19 cellular contexts compared by ENCODE assay signal in genomic region chr2:160309585-160309984, GRCh38.
A peak's percentile ranks its signal among the peaks of the same experiment; 100 is the strongest.
DNase-seq lines count a peak whose midpoint lies in the region; ATAC-seq, FAIRE-seq and TF ChIP-seq lines count a peak whose summit lies in the region.
"Had no signal": no experiment of that assay in that cellular context is flagged by ENCODE, and none has a peak within 500 bp of the region (broad histone marks: within the 10 kb centered on the region; RNA-seq: fewer than 3 reads in every experiment).

No MANE protein-coding gene starts in this region.

- H3K27me3 ChIP-seq in bronchial epithelial cell (ENCODE audit: control insufficient read depth, insufficient read depth, low read length) = no peaks in the 10 kb centered on the region

- no peak for ATAC-seq in GM18873 (IDR thresholded peaks at IDR 0.05; ENCODE audit: low FRiP score, unreplicated experiment)
- ATAC-seq in stimulated activated naive CD8-positive, alpha-beta T cell treated with anti-CD3 and anti-CD28 coated beads, Interleukin-15, Interleukin-2, amounts not matched to agents 100 U/mL and 50 U/mL, for 24 hours = no peak
- ATAC-seq: esophagus mucosa; K562; stimulated activated memory B cell treated with anti-CD40 and anti-IgM and Interleukin-4, amounts not matched to agents 10 μg/mL and 1 μg/mL and 100 μg/mL, for 72 hours had no signal

- TF ChIP-seq CTCF in bronchial epithelial cell (IDR thresholded peaks at IDR 0.05; ENCODE audit: insufficient read depth, low read length, severe bottlenecking) = no peak

- FAIRE-seq in bronchial epithelial cell (lab: Jason Lieb, UNC) = no peak
- FAIRE-seq: GM12892, GM19239, K562, TTC549 had no signal

- H3K4me3 ChIP-seq in bronchial epithelial cell (ENCODE audit: low read depth, low read length) = no peak overlapping the region
- no peak overlapping the region for H3K4me3 ChIP-seq in mesodermal cell (ENCODE audit: extremely low read depth, insufficient read depth, low read length, poor library complexity, severe bottlenecking)
- H3K4me3 ChIP-seq: K562 had no signal

- H3K27ac ChIP-seq in mesodermal cell (ENCODE audit: low read depth, low read length, severe bottlenecking) = peak overlapping the region; percentile 63

- peak; percentile 29 for DNase-seq in AG08395 (ENCODE audit: low spot score)
- peak; percentile 66 for DNase-seq in HCEC 1CT
- DNase-seq in bronchial epithelial cell (ENCODE audit: low read depth) = peak; percentile 55
- no peak for DNase-seq in NCI-H2081 (lab: John Stamatoyannopoulos, UW)
- no peak for DNase-seq in NCI-H524 treated with DMSO at 0.1 percent for 48 hours (lab: John Stamatoyannopoulos, UW)
- no peak for DNase-seq in stimulated activated naive CD8-positive, alpha-beta T cell treated with anti-CD3 and anti-CD28 coated beads, Interleukin-15, Interleukin-2, amounts not matched to agents 100 U/mL and 50 U/mL, for 24 hours
- DNase-seq: activated naive CD4-positive, alpha-beta T cell treated with anti-CD3 and anti-CD28 coated beads for 36 hours; caudate nucleus; NCI-H1694; NCI-H69; stimulated activated CD4-positive, alpha-beta T cell treated with anti-CD3 and anti-CD28 coated beads, Interleukin-4, amount 100 ng/mL, for 1 hour had no signal

- H3K9me3 ChIP-seq in mesodermal cell (ENCODE audit: control insufficient read depth, low read length) = no peaks in the 10 kb centered on the region

- H3K36me3 ChIP-seq in bronchial epithelial cell (ENCODE audit: control insufficient read depth, insufficient read depth, low read length) (peaks cover 2% of the 10 kb centered on the region), mesodermal cell (ENCODE audit: control insufficient read depth, insufficient read depth, low read length) (peaks cover 42% of the 10 kb centered on the region)

- H3K4me1 ChIP-seq in mesodermal cell (ENCODE audit: control insufficient read depth, insufficient read depth, low read length, poor library complexity, severe bottlenecking) = peaks cover 32% of the 10 kb centered on the region

Comparison
In these comparisons a context has a peak if more than half of its experiments do, and no peak if none do; other contexts are left out.
1. DNase-seq: peak in AG08395 (single experiment), HCEC 1CT (single experiment) and bronchial epithelial cell (single experiment); none in NCI-H2081 (0 of 2), NCI-H524 treated with DMSO at 0.1 percent for 48 hours (single experiment) and stimulated activated naive CD8-positive, alpha-beta T cell treated with anti-CD3 and anti-CD28 coated beads, Interleukin-15, Interleukin-2, amounts not matched to agents 100 U/mL and 50 U/mL, for 24 hours (single experiment).